ENCODE assay signal across 20 cellular contexts in genomic region chr18:46161721-46162421, GRCh38. TPM values are rescaled to one million over a fixed set of nuclear protein-coding genes. Genes with fewer than 3 reads are reported as not detected.
A peak's percentile ranks its signal among the peaks of the same experiment; 100 is the strongest.
DNase-seq lines count a peak whose midpoint lies in the region; ATAC-seq and TF ChIP-seq lines count a peak whose summit lies in the region.
"Had no signal": no experiment of that assay in that cellular context is flagged by ENCODE, and none has a peak within 500 bp of the region (broad histone marks: within the 10 kb centered on the region; RNA-seq: fewer than 3 reads in every experiment).

No MANE protein-coding gene starts in this region.

- no peak overlapping the region for H3K27ac ChIP-seq in parathyroid adenoma
- no peak overlapping the region for H3K27ac ChIP-seq in spleen
- H3K27ac ChIP-seq: A549, C4-2B had no signal

- TF ChIP-seq POLR2A in spleen (IDR thresholded peaks at IDR 0.05), result no peak

- DNase-seq in activated naive CD4-positive, alpha-beta T cell treated with anti-CD3 and anti-CD28 coated beads, Interleukin-2, amount 10 ng/mL, durations not matched to agents 7 days and 5 days, result no peak
- no peak for DNase-seq in activated naive CD4-positive, alpha-beta T cell treated with anti-CD3 and anti-CD28 coated beads for 36 hours
- DNase-seq in M059J (ENCODE audit: low read depth) (peak; percentile 75), SK-MEL-5 (ENCODE audit: low read depth, low spot score) (peak; percentile 23), pons (ENCODE audit: low spot score) (no peak), spleen (no peak)
- DNase-seq in activated naive CD8-positive, alpha-beta T cell treated with anti-CD3 and anti-CD28 coated beads, Interleukin-2, amount 50 U/mL, for 24 hours, result no peak
- DNase-seq: BE2C; CD8-positive, alpha-beta T cell; COR-L47; DMS153; DMS79 treated with DMSO at 0.1 percent for 48 hours; EL; GDM1; HCEC 1CT; HFFc6 had no signal

- peaks cover 24% of the 10 kb centered on the region for H3K36me3 Mint-ChIP-seq in activated naive CD4-positive, alpha-beta T cell treated with anti-CD3 and anti-CD28 coated beads, Interleukin-2, amount 10 ng/mL, durations not matched to agents 7 days and 5 days
- no peaks in the 10 kb centered on the region for H3K36me3 Mint-ChIP-seq in activated naive CD4-positive, alpha-beta T cell treated with anti-CD3 and anti-CD28 coated beads for 36 hours (ENCODE audit: low read depth)
- H3K36me3 Mint-ChIP-seq in activated naive CD8-positive, alpha-beta T cell treated with anti-CD3 and anti-CD28 coated beads, Interleukin-2, amount 50 U/mL, for 24 hours (ENCODE audit: low read depth), result no peaks in the 10 kb centered on the region
- H3K36me3 Mint-ChIP-seq: CD8-positive, alpha-beta T cell had no signal

- H3K27me3 Mint-ChIP-seq in activated naive CD4-positive, alpha-beta T cell treated with anti-CD3 and anti-CD28 coated beads, Interleukin-2, amount 10 ng/mL, durations not matched to agents 7 days and 5 days, result no peaks in the 10 kb centered on the region
- no peaks in the 10 kb centered on the region for H3K27me3 Mint-ChIP-seq in activated naive CD4-positive, alpha-beta T cell treated with anti-CD3 and anti-CD28 coated beads for 36 hours (ENCODE audit: low read depth)
- no peaks in the 10 kb centered on the region for H3K27me3 Mint-ChIP-seq in activated naive CD8-positive, alpha-beta T cell treated with anti-CD3 and anti-CD28 coated beads, Interleukin-2, amount 50 U/mL, for 24 hours

- peaks cover 4% of the 10 kb centered on the region for H3K9me3 Mint-ChIP-seq in activated naive CD4-positive, alpha-beta T cell treated with anti-CD3 and anti-CD28 coated beads, Interleukin-2, amount 10 ng/mL, durations not matched to agents 7 days and 5 days
- H3K9me3 Mint-ChIP-seq in activated naive CD4-positive, alpha-beta T cell treated with anti-CD3 and anti-CD28 coated beads for 36 hours, result no peaks in the 10 kb centered on the region
- no peaks in the 10 kb centered on the region for H3K9me3 Mint-ChIP-seq in activated naive CD8-positive, alpha-beta T cell treated with anti-CD3 and anti-CD28 coated beads, Interleukin-2, amount 50 U/mL, for 24 hours
- H3K9me3 Mint-ChIP-seq: CD8-positive, alpha-beta T cell; HFFc6 had no signal

- peak overlapping the region; percentile 42 for H2AFZ ChIP-seq in parathyroid adenoma

- H3K9me3 ChIP-seq in parathyroid adenoma (ENCODE audit: control insufficient read depth, low read length), result no peaks in the 10 kb centered on the region
- no peaks in the 10 kb centered on the region for H3K9me3 ChIP-seq in spleen
- H3K9me3 ChIP-seq: A549, BE2C had no signal

- in situ Hi-C loops in SK-MEL-5 (cut with HindIII; ENCODE audit: low pct_unique_long_range_greater_than_20kb, low sequenced_read_pairs), result no loop called here

- CTCF ChIA-PET in activated naive CD4-positive, alpha-beta T cell treated with anti-CD3 and anti-CD28 coated beads, Interleukin-2, amount 10 ng/mL, durations not matched to agents 7 days and 5 days (lab: Charles Lee), result interaction anchor here (6.1 kb wide), 1 partner anchor 11 kb away, joined by 46 read pairs; a partner anchor contains a TSS
- CTCF ChIA-PET in activated naive CD4-positive, alpha-beta T cell treated with anti-CD3 and anti-CD28 coated beads for 36 hours (lab: Charles Lee), result interaction anchor here (0.6 to 7.5 kb wide), 5 partner anchors 12 to 1038 kb away, joined by 3 to 72 read pairs (median 4); a partner anchor contains a TSS

- H3K4me2 ChIP-seq in parathyroid adenoma (ENCODE audit: low read length), result no peak overlapping the region
- H3K4me2 ChIP-seq: A549 had no signal

- H3K27me3 ChIP-seq in parathyroid adenoma (ENCODE audit: control insufficient read depth, insufficient read depth, low read length), result no peaks in the 10 kb centered on the region
- H3K27me3 ChIP-seq in spleen (replicated peaks in 1 of 7), result no peaks in the 10 kb centered on the region
- H3K27me3 ChIP-seq: BE2C had no signal

- H3K4me3 ChIP-seq in parathyroid adenoma (ENCODE audit: low read depth, low read length) (no peak overlapping the region), spleen (no peak overlapping the region)
- H3K4me3 ChIP-seq: A549 had no signal

- 79 to 89% (median 84%) methylated on average over 6 of the region's 6 CpGs for WGBS in spleen, 5 donors

- H3K79me2 ChIP-seq in parathyroid adenoma, result no peaks in the 10 kb centered on the region

- H3K27ac Mint-ChIP-seq in activated naive CD4-positive, alpha-beta T cell treated with anti-CD3 and anti-CD28 coated beads, Interleukin-2, amount 10 ng/mL, durations not matched to agents 7 days and 5 days, result peak overlapping the region; percentile 46
- no peak overlapping the region for H3K27ac Mint-ChIP-seq in activated naive CD4-positive, alpha-beta T cell treated with anti-CD3 and anti-CD28 coated beads for 36 hours
- no peak overlapping the region for H3K27ac Mint-ChIP-seq in activated naive CD8-positive, alpha-beta T cell treated with anti-CD3 and anti-CD28 coated beads, Interleukin-2, amount 50 U/mL, for 24 hours
- H3K27ac Mint-ChIP-seq: CD8-positive, alpha-beta T cell; HFFc6 had no signal

- TF ChIP-seq CTCF in parathyroid adenoma (IDR thresholded peaks at IDR 0.05) (no peak), spleen (IDR thresholded peaks at IDR 0.05 in 8 of 11, conservative IDR thresholded peaks at IDR 0.05 in 3 of 11) (no peak)

- H3K36me3 ChIP-seq in parathyroid adenoma (ENCODE audit: control insufficient read depth, insufficient read depth, low read length) (no peaks in the 10 kb centered on the region), spleen (no peaks in the 10 kb centered on the region)
- H3K36me3 ChIP-seq: BE2C had no signal

- ATAC-seq in activated naive CD8-positive, alpha-beta T cell treated with anti-CD3 and anti-CD28 coated beads, Interleukin-2, amount 50 U/mL, for 24 hours, result no peak
- ATAC-seq: A549; CD8-positive, alpha-beta T cell; HepG2 had no signal

- H3K4me1 ChIP-seq in parathyroid adenoma, result peaks cover 21% of the 10 kb centered on the region
- H3K4me1 ChIP-seq in spleen, result peaks cover 0 to 6% (median 0%) of the 10 kb centered on the region in 6 donors
- H3K4me1 ChIP-seq: BE2C had no signal

- H3K4me3 Mint-ChIP-seq in activated naive CD4-positive, alpha-beta T cell treated with anti-CD3 and anti-CD28 coated beads, Interleukin-2, amount 10 ng/mL, durations not matched to agents 7 days and 5 days, result no peak overlapping the region
- H3K4me3 Mint-ChIP-seq in activated naive CD4-positive, alpha-beta T cell treated with anti-CD3 and anti-CD28 coated beads for 36 hours, result no peak overlapping the region
- no peak overlapping the region for H3K4me3 Mint-ChIP-seq in activated naive CD8-positive, alpha-beta T cell treated with anti-CD3 and anti-CD28 coated beads, Interleukin-2, amount 50 U/mL, for 24 hours
- H3K4me3 Mint-ChIP-seq: CD8-positive, alpha-beta T cell; HFFc6 had no signal

- intact Hi-C loops in activated naive CD4-positive, alpha-beta T cell treated with anti-CD3 and anti-CD28 coated beads for 36 hours (cut with micrococcal nuclease), result no loop called here
- intact Hi-C loops in spleen (cut with DNase I; ENCODE audit: low total_unique reads), result no loop called here

- H3K9ac ChIP-seq in parathyroid adenoma, result no peak overlapping the region

- H3K4me1 Mint-ChIP-seq in activated naive CD4-positive, alpha-beta T cell treated with anti-CD3 and anti-CD28 coated beads, Interleukin-2, amount 10 ng/mL, durations not matched to agents 7 days and 5 days, result peaks cover 78% of the 10 kb centered on the region
- peaks cover 26% of the 10 kb centered on the region for H3K4me1 Mint-ChIP-seq in activated naive CD4-positive, alpha-beta T cell treated with anti-CD3 and anti-CD28 coated beads for 36 hours (ENCODE audit: low read depth)
- H3K4me1 Mint-ChIP-seq in activated naive CD8-positive, alpha-beta T cell treated with anti-CD3 and anti-CD28 coated beads, Interleukin-2, amount 50 U/mL, for 24 hours, result peaks cover 29% of the 10 kb centered on the region

RNA-seq across cellular contexts. Expression of gene HAUS1, which starts 57.7 kb away (rescaled TPM):
- total RNA-seq in activated naive CD4-positive, alpha-beta T cell treated with anti-CD3 and anti-CD28 coated beads for 36 hours, result 10 to 100 TPM; 59.4 to 60.9 TPM
- 185 and 299 TPM in 2 replicates for total RNA-seq in M059J (2014; rRNA removed; shearing (Covaris generic))
- 26.7 and 32.6 TPM in 2 replicates for total RNA-seq in SK-MEL-5 (2014; rRNA removed; shearing (Covaris generic))
- 28.5 and 31.9 TPM in 2 replicates for polyA plus RNA-seq in SK-MEL-5 (2015; cell fraction: cytosol; rRNA removed)
- polyA plus RNA-seq in SK-MEL-5 (2015; cell fraction: nucleus; rRNA removed), result 5.6 and 16.7 TPM in 2 replicates
- total RNA-seq in spleen, result 10 to 100 TPM; 15.6 to 21.6 (median 17.8) TPM
- polyA plus RNA-seq in spleen, result 10 to 100 TPM; 31.4 to 44.9 (median 34.6) TPM

Comparison
In these comparisons a context has a peak if more than half of its experiments do, and no peak if none do; other contexts are left out.
1. DNase-seq: peak in M059J (single experiment) and SK-MEL-5 (single experiment); none in activated naive CD4-positive, alpha-beta T cell treated with anti-CD3 and anti-CD28 coated beads, Interleukin-2, amount 10 ng/mL, durations not matched to agents 7 days and 5 days (single experiment), activated naive CD4-positive, alpha-beta T cell treated with anti-CD3 and anti-CD28 coated beads for 36 hours (single experiment), activated naive CD8-positive, alpha-beta T cell treated with anti-CD3 and anti-CD28 coated beads, Interleukin-2, amount 50 U/mL, for 24 hours (single experiment), pons (single experiment) and spleen (single experiment).